ENCODE assay signal across 26 cellular contexts in genomic region chr15:52626671-52627369, GRCh38.
"Had no signal": no experiment of that assay in that cellular context is flagged by ENCODE, and none has a peak within 500 bp of the region (broad histone marks: within the 10 kb centered on the region; RNA-seq: fewer than 3 reads in every experiment).

No MANE protein-coding gene starts in this region.

- H3K27ac ChIP-seq: epithelial cell of prostate, gastroesophageal sphincter, heart left ventricle, hepatocyte, neutrophil, pancreas, right lobe of liver, suprapubic skin, transverse colon, upper lobe of right lung, uterus had no signal

- H3K4me3 Mint-ChIP-seq: naive thymus-derived CD8-positive, alpha-beta T cell; neural crest cell had no signal

- DNase-seq: cortex of kidney; foreskin fibroblast; heart left ventricle; kidney; mesendoderm; naive thymus-derived CD8-positive, alpha-beta T cell; pancreas; right lobe of liver; stimulated activated CD4-positive, alpha-beta T cell treated with anti-CD3 and anti-CD28 coated beads, Interleukin-12 subunit alpha, Interleukin-12 subunit beta, amount 100 ng/mL, for 4 hours; stimulated activated CD4-positive, alpha-beta T cell treated with anti-CD3 and anti-CD28 coated beads, Interleukin-1b, Interleukin-23, amount 100 ng/mL, for 48 hours; stimulated activated CD4-positive, alpha-beta T cell treated with anti-CD3 and anti-CD28 coated beads, Interleukin-4, amount 100 ng/mL, for 1 hour; stimulated activated CD8-positive, alpha-beta memory T cell treated with anti-CD3 and anti-CD28 coated beads, Interleukin-4, amount 100 ng/mL, for 48 hours; stimulated activated naive CD4-positive, alpha-beta T cell treated with Interleukin-2 at 50 U/mL for 16 hours; transverse colon; upper lobe of right lung; uterus had no signal

- H3K27me3 ChIP-seq: gastroesophageal sphincter, heart left ventricle, hepatocyte, neutrophil, pancreas, right lobe of liver, suprapubic skin, transverse colon, upper lobe of right lung, uterus had no signal

- H3K36me3 ChIP-seq: uterus had no signal

- H3K27me3 Mint-ChIP-seq: naive thymus-derived CD8-positive, alpha-beta T cell had no signal

- ATAC-seq: esophagus mucosa; gastroesophageal sphincter; heart left ventricle; left lobe of liver; naive thymus-derived CD8-positive, alpha-beta T cell; pancreas; right lobe of liver; upper lobe of right lung had no signal

- H3K4me3 ChIP-seq: gastroesophageal sphincter, heart left ventricle, hepatocyte, lung, pancreas, right lobe of liver, smooth muscle cell, suprapubic skin, transverse colon, upper lobe of right lung, uterus had no signal

- H3K4me1 ChIP-seq: suprapubic skin, transverse colon, upper lobe of right lung, uterus had no signal

- H3K9me3 ChIP-seq: gastroesophageal sphincter, heart left ventricle, neutrophil, pancreas, right lobe of liver, suprapubic skin, transverse colon, upper lobe of right lung, uterus had no signal

- H3K9me3 Mint-ChIP-seq: naive thymus-derived CD8-positive, alpha-beta T cell; neural crest cell had no signal

- H3K4me1 Mint-ChIP-seq: neural crest cell had no signal
